Comparison of ENCODE assay signal across 8 cellular contexts in the genomic region with DNA sequence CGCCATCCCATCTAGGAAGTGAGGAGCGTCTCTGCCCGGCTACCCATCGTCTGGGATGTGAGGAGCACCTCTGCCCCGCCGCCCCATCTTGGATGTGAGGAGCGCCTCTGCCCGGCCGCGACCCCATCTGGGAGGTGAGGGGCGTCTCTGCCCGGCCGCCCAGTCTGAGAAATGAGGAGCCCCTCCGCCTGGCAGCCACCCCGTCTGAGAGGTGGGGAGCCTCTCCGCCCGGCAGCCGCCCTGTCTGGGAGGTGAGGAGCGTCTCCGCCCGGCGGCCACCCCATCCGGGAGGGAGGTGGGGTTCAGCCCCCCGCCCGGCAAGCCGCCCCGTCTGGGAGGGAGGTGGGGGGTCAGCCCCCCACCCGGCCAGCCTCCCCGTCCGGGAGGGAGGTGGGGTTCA. TPM values are rescaled to one million over a fixed set of nuclear protein-coding genes. Genes with fewer than 3 reads are reported as not detected.
DNase-seq lines count a peak whose midpoint lies in the region; ATAC-seq, FAIRE-seq and TF ChIP-seq lines count a peak whose summit lies in the region.
"Not testable (repeated sequence)": the region's sequence is repeated elsewhere in the genome, so short reads cannot be mapped to it uniquely, and the experiment has no call there.
"Had no signal": no experiment of that assay in that cellular context is flagged by ENCODE, and none has a peak within 500 bp of the region (broad histone marks: within the 10 kb centered on the region; RNA-seq: fewer than 3 reads in every experiment).

No MANE protein-coding gene starts in this region.

- TF ChIP-seq POLR2A in spleen (IDR thresholded peaks at IDR 0.05), result not testable (repeated sequence)

- not testable (repeated sequence) for FAIRE-seq in kidney (lab: Jason Lieb, UNC)

- not testable (repeated sequence) for H3K36me3 ChIP-seq in RWPE2 (ENCODE audit: low read depth); kidney (ENCODE audit: control insufficient read depth in 1 of 2, insufficient read depth in 2 of 2, low read length in 2 of 2); spleen

- not testable (repeated sequence) for H3K4me3 Mint-ChIP-seq in chondrocyte (ENCODE audit: unreplicated experiment)

- intact Hi-C loops in left ventricle myocardium superior (cut with micrococcal nuclease); kidney (cut with DNase I); spleen (cut with DNase I; ENCODE audit: low total_unique reads): not testable (repeated sequence)

- H3K9me3 ChIP-seq in RWPE2 (ENCODE audit: severe bottlenecking); kidney (ENCODE audit: control insufficient read depth in 1 of 2, low read length in 2 of 2): not testable (repeated sequence)
- peaks cover 0 to 18% (median 2%) of the 10 kb centered on the region in 8 donors for H3K9me3 ChIP-seq in spleen

- ATAC-seq in RWPE2 (ENCODE audit: low read depth); left ventricle myocardium superior: not testable (repeated sequence)

- H3K4me3 ChIP-seq in RWPE2 (ENCODE audit: severe bottlenecking); kidney (ENCODE audit: low read length in 2 of 2); spleen: not testable (repeated sequence)

- H3K27ac ChIP-seq in RWPE2 (ENCODE audit: poor library complexity, severe bottlenecking); kidney (ENCODE audit: low read depth in 2 of 2, low read length in 2 of 2); spleen: not testable (repeated sequence)

- not testable (repeated sequence) for TF ChIP-seq CTCF in RWPE2 (IDR thresholded peaks at IDR 0.05; ENCODE audit: poor library complexity, severe bottlenecking); chondrocyte (IDR thresholded peaks at IDR 0.05); kidney (IDR thresholded peaks at IDR 0.05; ENCODE audit: borderline replicate concordance, extremely low read depth, insufficient read depth); spleen (IDR thresholded peaks at IDR 0.05 in 8 of 11, conservative IDR thresholded peaks at IDR 0.05 in 3 of 11)

- H3K27me3 ChIP-seq in RWPE2 (ENCODE audit: insufficient read depth, poor library complexity, severe bottlenecking); spleen (replicated peaks in 1 of 7): not testable (repeated sequence)

- not testable (repeated sequence) for H3K9ac ChIP-seq in kidney (ENCODE audit: low read length in 2 of 2)

- H3K36me3 Mint-ChIP-seq in chondrocyte (ENCODE audit: low read depth), result not testable (repeated sequence)

- not testable (repeated sequence) for H3K4me1 ChIP-seq in RWPE2 (ENCODE audit: insufficient read depth, poor library complexity, severe bottlenecking); kidney (ENCODE audit: control insufficient read depth in 1 of 2, insufficient read depth in 1 of 2, low read depth in 1 of 2, low read length in 2 of 2); spleen

- H3K4me1 Mint-ChIP-seq in chondrocyte (ENCODE audit: low read depth), result not testable (repeated sequence)

- not testable (repeated sequence) for H3K27ac Mint-ChIP-seq in chondrocyte (ENCODE audit: unreplicated experiment)

- peaks cover 13% of the 10 kb centered on the region for H3K9me3 Mint-ChIP-seq in chondrocyte (ENCODE audit: low read depth)

- not testable (repeated sequence) for H3K27me3 Mint-ChIP-seq in chondrocyte (ENCODE audit: low read depth)

- WGBS in spleen, 5 donors, result 96 to 99% (median 98%) methylated on average over 21 to 30 of the region's 30 CpGs; no CpG with 5 or more reads in 1 of the 5 donors

- DNase-seq in RWPE2 (ENCODE audit: low spot score), result peak; percentile 69
- DNase-seq in chondrocyte (ENCODE audit: low spot score), result peak; percentile 72
- DNase-seq in left ventricle myocardium superior, result peak; percentile 24
- DNase-seq in kidney, result peak; percentile 73
- peak; percentile 63 for DNase-seq in spleen

RNA-seq across cellular contexts. Expression of gene NIPAL4, which starts 40.5 kb away (rescaled TPM):
- total RNA-seq in chondrocyte (0.41 to 0.87 TPM (median 0.60 TPM) in 3 replicates), left ventricle myocardium superior (not detected), kidney (not detected), spleen (under 1 TPM in 6 of 7 donors, not detected in 1; 0.34 to 0.73 (median 0.47) TPM)
- polyA plus RNA-seq in kidney (ENCODE audit: insufficient read depth, low read depth, low replicate concordance) (not detected), spleen (under 1 TPM; 0.19 to 0.49 (median 0.39) TPM)
- total RNA-seq: A673; CD4-positive, alpha-beta memory T cell had no signal
- polyA plus RNA-seq: CD4-positive, alpha-beta memory T cell; CD8-positive, alpha-beta memory T cell had no signal
